ENCODE assay signal across 17 cellular contexts in genomic region chr7:90645784-90646183, GRCh38.
A peak's percentile ranks its signal among the peaks of the same experiment; 100 is the strongest.
DNase-seq lines count a peak whose midpoint lies in the region; ATAC-seq and TF ChIP-seq lines count a peak whose summit lies in the region.
"Had no signal": no experiment of that assay in that cellular context is flagged by ENCODE, and none has a peak within 500 bp of the region (broad histone marks: within the 10 kb centered on the region; RNA-seq: fewer than 3 reads in every experiment).

No MANE protein-coding gene starts in this region.

- no peak overlapping the region for H3K27ac Mint-ChIP-seq in effector memory CD8-positive, alpha-beta T cell
- H3K27ac Mint-ChIP-seq: activated CD4-positive, alpha-beta T cell treated with anti-CD3 and anti-CD28 coated beads for 36 hours; activated naive CD8-positive, alpha-beta T cell treated with anti-CD3 and anti-CD28 coated beads, Interleukin-2, amount 10 ng/mL, durations not matched to agents 7 days and 5 days had no signal

- peak; percentile 16 for DNase-seq in GM13977 (ENCODE audit: low spot score)
- DNase-seq in NCI-H226, result peak; percentile 41
- peak; percentile 78 for DNase-seq in left kidney (ENCODE audit: low read depth, low spot score)
- no peak for DNase-seq in effector memory CD8-positive, alpha-beta T cell
- DNase-seq in hepatic stellate cell (ENCODE audit: low spot score), result no peak
- no peak for DNase-seq in DMS153 (lab: John Stamatoyannopoulos, UW)
- DNase-seq: activated CD4-positive, alpha-beta T cell treated with anti-CD3 and anti-CD28 coated beads for 36 hours; activated naive CD8-positive, alpha-beta T cell treated with anti-CD3 and anti-CD28 coated beads, Interleukin-2, amount 10 ng/mL, durations not matched to agents 7 days and 5 days; mucosa of descending colon; NCI-H1092 treated with DMSO at 0.1 percent for 48 hours; T-helper 1 cell; trophoblast cell had no signal

- TF ChIP-seq CTCF in GM13977 (IDR thresholded peaks at IDR 0.05; ENCODE audit: extremely low read depth, insufficient read depth, missing control alignments), result no peak

- no peaks in the 10 kb centered on the region for H3K4me1 Mint-ChIP-seq in effector memory CD8-positive, alpha-beta T cell (ENCODE audit: low read depth in 2 of 2)
- H3K4me1 Mint-ChIP-seq: activated CD4-positive, alpha-beta T cell treated with anti-CD3 and anti-CD28 coated beads for 36 hours; activated naive CD8-positive, alpha-beta T cell treated with anti-CD3 and anti-CD28 coated beads, Interleukin-2, amount 10 ng/mL, durations not matched to agents 7 days and 5 days; central memory CD8-positive, alpha-beta T cell had no signal

- ATAC-seq in HG02610 (IDR thresholded peaks at IDR 0.05; ENCODE audit: unreplicated experiment), result peak; percentile 59
- ATAC-seq in effector memory CD8-positive, alpha-beta T cell (replicated peaks), result no peak
- ATAC-seq in HG02588 (IDR thresholded peaks at IDR 0.05; ENCODE audit: unreplicated experiment), result no peak
- ATAC-seq: activated CD4-positive, alpha-beta T cell treated with anti-CD3 and anti-CD28 coated beads for 36 hours; gastroesophageal sphincter; mucosa of descending colon; Panc1 had no signal

- no peak overlapping the region for H3K4me3 Mint-ChIP-seq in effector memory CD8-positive, alpha-beta T cell
- H3K4me3 Mint-ChIP-seq: activated CD4-positive, alpha-beta T cell treated with anti-CD3 and anti-CD28 coated beads for 36 hours; activated naive CD8-positive, alpha-beta T cell treated with anti-CD3 and anti-CD28 coated beads, Interleukin-2, amount 10 ng/mL, durations not matched to agents 7 days and 5 days; central memory CD8-positive, alpha-beta T cell had no signal

- H3K9me3 Mint-ChIP-seq in effector memory CD8-positive, alpha-beta T cell, result peaks cover 6 to 9% of the 10 kb centered on the region in 2 donors

- H3K27me3 Mint-ChIP-seq in effector memory CD8-positive, alpha-beta T cell, result no peaks in the 10 kb centered on the region
- H3K27me3 Mint-ChIP-seq: activated CD4-positive, alpha-beta T cell treated with anti-CD3 and anti-CD28 coated beads for 36 hours; activated naive CD8-positive, alpha-beta T cell treated with anti-CD3 and anti-CD28 coated beads, Interleukin-2, amount 10 ng/mL, durations not matched to agents 7 days and 5 days; central memory CD8-positive, alpha-beta T cell had no signal

- no peaks in the 10 kb centered on the region for H3K36me3 Mint-ChIP-seq in effector memory CD8-positive, alpha-beta T cell (ENCODE audit: insufficient read depth)
- H3K36me3 Mint-ChIP-seq: activated naive CD8-positive, alpha-beta T cell treated with anti-CD3 and anti-CD28 coated beads, Interleukin-2, amount 10 ng/mL, durations not matched to agents 7 days and 5 days had no signal

- in situ Hi-C loops in GM13977 (cut with MboI; ENCODE audit: low pct_unique_long_range_greater_than_20kb, low sequenced_read_pairs, unreplicated experiment), result no loop called here

Comparison
In these comparisons a context has a peak if more than half of its experiments do, and no peak if none do; other contexts are left out.
1. DNase-seq: peak in GM13977 (single experiment), NCI-H226 (single experiment) and left kidney (single experiment); none in effector memory CD8-positive, alpha-beta T cell (0 of 3), hepatic stellate cell (single experiment) and DMS153 (single experiment).